Comparison of ENCODE assay signal across 25 cellular contexts in the genomic region with DNA sequence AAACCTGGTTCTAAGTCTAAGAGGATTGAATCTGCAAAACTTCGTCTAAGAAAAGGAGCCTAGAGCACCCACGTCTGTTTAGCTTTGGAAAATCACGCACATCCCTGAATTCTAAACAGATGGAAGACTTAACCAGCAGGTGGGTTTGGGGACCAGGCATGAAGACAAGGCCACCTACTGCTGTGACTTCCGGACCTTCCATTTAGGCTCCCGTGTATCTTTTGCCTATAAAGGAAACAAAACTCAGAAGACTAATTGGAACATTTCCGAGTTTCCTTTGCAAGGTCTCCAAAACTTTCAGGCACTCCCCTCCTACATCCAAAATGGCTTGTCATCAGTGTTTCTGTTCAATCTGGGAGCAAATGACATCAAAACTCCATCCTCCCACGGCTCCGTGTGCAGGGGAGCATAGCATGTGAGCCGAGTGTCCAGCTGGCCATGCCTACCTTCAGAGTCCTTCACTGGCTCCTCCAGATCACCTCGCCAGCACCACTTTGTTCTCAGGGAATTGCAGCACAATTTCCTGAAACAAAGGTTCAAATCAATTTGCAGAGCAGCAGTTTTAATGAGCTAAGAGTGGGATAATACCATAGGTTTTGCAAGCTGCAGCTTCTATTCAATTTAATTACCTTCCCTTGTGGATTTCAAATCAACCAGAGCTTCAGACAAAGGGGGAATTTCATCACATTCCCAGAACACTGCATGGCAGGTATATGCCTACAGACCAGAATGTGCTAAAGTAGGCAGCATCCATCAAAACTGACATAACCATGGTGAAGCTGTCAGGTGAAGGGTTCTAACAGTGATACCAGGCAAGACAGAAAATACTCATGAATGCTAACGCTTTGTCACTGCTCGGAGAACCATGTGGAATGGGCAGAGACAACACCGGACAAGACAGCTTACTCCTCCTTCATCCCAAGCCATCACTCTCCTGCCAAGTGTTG. TPM values are rescaled to one million over a fixed set of nuclear protein-coding genes. Genes with fewer than 3 reads are reported as not detected.
"Had no signal": no experiment of that assay in that cellular context is flagged by ENCODE, and none has a peak within 500 bp of the region (broad histone marks: within the 10 kb centered on the region; RNA-seq: fewer than 3 reads in every experiment).

No MANE protein-coding gene starts in this region.

- H3K9me3 Mint-ChIP-seq: dendritic cell treated with granulocyte-macrophage colony-stimulating factor and Interleukin-4, amounts not matched to agents 40 ng/mL and 50 ng/mL, for 4 days had no signal

- DNase-seq: activated CD4-positive, alpha-beta T cell treated with anti-CD3 and anti-CD28 coated beads for 48 hours; activated CD4-positive, CD25-positive, alpha-beta regulatory T cell; activated CD8-positive, alpha-beta memory T cell treated with anti-CD3 and anti-CD28 coated beads for 24 hours; activated CD8-positive, alpha-beta memory T cell treated with anti-CD3 and anti-CD28 coated beads, Interleukin-2, amount 50 U/mL, for 48 hours; activated effector memory CD4-positive, alpha-beta T cell treated with Interleukin-2 at 50 U/mL for 16 hours; activated naive CD4-positive, alpha-beta T cell treated with anti-CD3 and anti-CD28 coated beads, Interleukin-2, amount 50 U/mL, for 16 hours; activated T-cell treated with anti-CD3 and anti-CD28 coated beads, Interleukin-2, amount 50 U/mL, for 48 hours; adrenal gland; effector CD8-positive, alpha-beta T cell; gastrocnemius medialis; heart right ventricle; retina; stimulated activated CD8-positive, alpha-beta memory T cell treated with anti-CD3 and anti-CD28 coated beads, Interleukin-4, amount 100 ng/mL, for 48 hours; stimulated activated naive CD4-positive, alpha-beta T cell treated with Interleukin-2 at 50 U/mL for 16 hours; thyroid gland had no signal

- FAIRE-seq: astrocyte, bronchial epithelial cell had no signal

- H3K4me1 Mint-ChIP-seq: memory B cell had no signal

- H3K27ac ChIP-seq: adrenal gland, gastrocnemius medialis, heart right ventricle, thyroid gland had no signal

- H3K27ac Mint-ChIP-seq: dendritic cell treated with granulocyte-macrophage colony-stimulating factor and Interleukin-4, amounts not matched to agents 40 ng/mL and 50 ng/mL, for 4 days; memory B cell had no signal

- H3K27me3 Mint-ChIP-seq: dendritic cell treated with granulocyte-macrophage colony-stimulating factor and Interleukin-4, amounts not matched to agents 40 ng/mL and 50 ng/mL, for 4 days; memory B cell had no signal

- H3K4me3 Mint-ChIP-seq: dendritic cell treated with granulocyte-macrophage colony-stimulating factor and Interleukin-4, amounts not matched to agents 40 ng/mL and 50 ng/mL, for 4 days; memory B cell had no signal

RNA-seq across cellular contexts. Expression of gene CACNG1, which starts 23.5 kb away (rescaled TPM):
- total RNA-seq: astrocyte, bronchial epithelial cell, chondrocyte, esophagus mucosa, liver, mononuclear cell, subcutaneous adipose tissue, thyroid gland, ureter had no signal
